Comparison of ENCODE assay signal across 13 cellular contexts in genomic region chrX:39766085-39766726, GRCh38.
DNase-seq lines count a peak whose midpoint lies in the region; ATAC-seq, FAIRE-seq and TF ChIP-seq lines count a peak whose summit lies in the region.
"Had no signal": no experiment of that assay in that cellular context is flagged by ENCODE, and none has a peak within 500 bp of the region (broad histone marks: within the 10 kb centered on the region; RNA-seq: fewer than 3 reads in every experiment).

No MANE protein-coding gene starts in this region.

- no peaks in the 10 kb centered on the region for H3K79me2 ChIP-seq in SK-N-SH (ENCODE audit: insufficient read depth)

- peak overlapping the region; percentile 15 to 49 (median 23) for H3K4me3 Mint-ChIP-seq in T-cell
- peak overlapping the region; percentile 68 for H3K4me3 Mint-ChIP-seq in activated naive CD8-positive, alpha-beta T cell treated with anti-CD3 and anti-CD28 coated beads, Interleukin-2, amount 10 ng/mL, durations not matched to agents 7 days and 5 days
- H3K4me3 Mint-ChIP-seq in nephron, result peak overlapping the region in 1 of 3 experiments; percentile 9

- H3K27ac Mint-ChIP-seq in T-cell, result peak overlapping the region; percentile 95 to 96
- peak overlapping the region; percentile 91 for H3K27ac Mint-ChIP-seq in activated naive CD8-positive, alpha-beta T cell treated with anti-CD3 and anti-CD28 coated beads, Interleukin-2, amount 10 ng/mL, durations not matched to agents 7 days and 5 days
- H3K27ac Mint-ChIP-seq in nephron, result peak overlapping the region in 2 of 3 experiments; percentile 29 to 64

- H3K4me1 ChIP-seq in SK-N-SH (ENCODE audit: control insufficient read depth in 1 of 2, insufficient read depth in 2 of 2, low read depth in 1 of 2, low read length in 1 of 2), result peaks cover 0 to 27% of the 10 kb centered on the region in 2 experiments; a peak in 1 of 4 replicates
- H3K4me1 ChIP-seq: left lung, upper lobe of left lung had no signal

- TF ChIP-seq POLR2A in GM12892 (IDR thresholded peaks at IDR 0.05; ENCODE audit: low read depth, low read length), result no peak

- TF ChIP-seq RAD21 in SK-N-SH (IDR thresholded peaks at IDR 0.05; ENCODE audit: low read length), result no peak

- H3K27me3 Mint-ChIP-seq in T-cell (peaks cover 0 to 23% of the 10 kb centered on the region in 2 donors), nephron (ENCODE audit: low read depth) (peaks cover 7% of the 10 kb centered on the region)
- H3K27me3 Mint-ChIP-seq in activated naive CD8-positive, alpha-beta T cell treated with anti-CD3 and anti-CD28 coated beads, Interleukin-2, amount 10 ng/mL, durations not matched to agents 7 days and 5 days, result no peaks in the 10 kb centered on the region

- no peaks in the 10 kb centered on the region for H3K36me3 Mint-ChIP-seq in T-cell
- H3K36me3 Mint-ChIP-seq in activated naive CD8-positive, alpha-beta T cell treated with anti-CD3 and anti-CD28 coated beads, Interleukin-2, amount 10 ng/mL, durations not matched to agents 7 days and 5 days, result peaks cover 2% of the 10 kb centered on the region
- H3K36me3 Mint-ChIP-seq in nephron (ENCODE audit: low read depth), result peaks cover 3% of the 10 kb centered on the region

- no peaks in the 10 kb centered on the region for H4K20me1 ChIP-seq in SK-N-SH (ENCODE audit: insufficient read depth)

- no peak overlapping the region for H2AFZ ChIP-seq in SK-N-SH (ENCODE audit: low read depth)

- no peak for TF ChIP-seq EP300 in SK-N-SH (IDR thresholded peaks at IDR 0.05; ENCODE audit: borderline replicate concordance in 1 of 2, low read depth in 1 of 2, low read length in 1 of 2)

- no peak for TF ChIP-seq CTCF in nephron (IDR thresholded peaks at IDR 0.05; ENCODE audit: unreplicated experiment in 3 of 3)
- TF ChIP-seq CTCF in SK-N-SH (IDR thresholded peaks at IDR 0.05), result no peak

- 65% methylated on average over 10 of the region's 10 CpGs for WGBS in SK-N-SH (ENCODE audit: low lambda C conversion rate)

- H3K27ac ChIP-seq in SK-N-SH (ENCODE audit: low read depth in 2 of 2, low read length in 1 of 2), result peak overlapping the region in 1 of 2 experiments; percentile 24; a peak in 2 of 4 replicates
- H3K27ac ChIP-seq: left lung, upper lobe of left lung had no signal

- H3K9ac ChIP-seq in SK-N-SH, result no peak overlapping the region

- H3K9me2 ChIP-seq in SK-N-SH, result no peaks in the 10 kb centered on the region

- ATAC-seq in T-cell (replicated peaks in 1 of 4), result peak; percentile 96 to 99 (median 98)
- peak; percentile 92 for ATAC-seq in activated naive CD8-positive, alpha-beta T cell treated with anti-CD3 and anti-CD28 coated beads, Interleukin-2, amount 10 ng/mL, durations not matched to agents 7 days and 5 days (ENCODE audit: low read depth)
- ATAC-seq: left lung had no signal

- H3F3A ChIP-seq in SK-N-SH (replicated peaks; ENCODE audit: insufficient read depth), result no peaks in the 10 kb centered on the region

- CTCF ChIA-PET in T-cell (lab: Charles Lee), result no interaction called here
- CTCF ChIA-PET in SK-N-SH (lab: Yijun Ruan, JAX), result no interaction called here

- no peak overlapping the region for H3K4me3 ChIP-seq in SK-N-SH (ENCODE audit: low read depth in 2 of 2, low read length in 1 of 2)
- H3K4me3 ChIP-seq: left lung, skin epidermis, upper lobe of left lung had no signal

- peaks cover 0 to 3% (median 0%) of the 10 kb centered on the region in 3 donors for H3K9me3 Mint-ChIP-seq in T-cell
- H3K9me3 Mint-ChIP-seq in activated naive CD8-positive, alpha-beta T cell treated with anti-CD3 and anti-CD28 coated beads, Interleukin-2, amount 10 ng/mL, durations not matched to agents 7 days and 5 days, result no peaks in the 10 kb centered on the region
- H3K9me3 Mint-ChIP-seq in nephron, result no peaks in the 10 kb centered on the region

- H3K4me1 Mint-ChIP-seq in T-cell, result peaks cover 25 to 37% (median 31%) of the 10 kb centered on the region in 3 donors
- H3K4me1 Mint-ChIP-seq in activated naive CD8-positive, alpha-beta T cell treated with anti-CD3 and anti-CD28 coated beads, Interleukin-2, amount 10 ng/mL, durations not matched to agents 7 days and 5 days, result peaks cover 14% of the 10 kb centered on the region
- H3K4me1 Mint-ChIP-seq in nephron, result peaks cover 50% of the 10 kb centered on the region

- POLR2A ChIA-PET in T-cell (lab: Charles Lee) (no interaction called here), SK-N-SH (lab: Yijun Ruan, JAX) (no interaction called here)
- POLR2A ChIA-PET in activated naive CD8-positive, alpha-beta T cell treated with anti-CD3 and anti-CD28 coated beads, Interleukin-2, amount 10 ng/mL, durations not matched to agents 7 days and 5 days (lab: Charles Lee), result interaction anchor here (0.6 to 1.9 kb wide), 3 partner anchors 10 to 340 kb away, joined by 3 to 4 read pairs (median 3); no protein-coding TSS in a partner anchor

- DNase-seq in GM12892 (ENCODE audit: insufficient read length), result no peak
- DNase-seq in T-cell, result peak in 23 of 34 experiments; percentile 4 to 51 (median 20)
- peak; percentile 36 for DNase-seq in activated naive CD8-positive, alpha-beta T cell treated with anti-CD3 and anti-CD28 coated beads, Interleukin-2, amount 10 ng/mL, durations not matched to agents 7 days and 5 days
- DNase-seq in SK-N-SH, result no peak
- DNase-seq in iPS-NIHi7 (ENCODE audit: extremely low spot score), result no peak
- no peak for DNase-seq in DMS153 treated with DMSO at 0.1 percent for 48 hours (lab: John Stamatoyannopoulos, UW; ENCODE audit: unreplicated experiment)
- DNase-seq in NCI-H510A treated with DMSO at 0.1 percent for 48 hours (lab: John Stamatoyannopoulos, UW), result no peak
- DNase-seq: Calu3, left lung, upper lobe of left lung had no signal

- no peaks in the 10 kb centered on the region for H3K36me3 ChIP-seq in SK-N-SH (replicated peaks in 1 of 2; ENCODE audit: control insufficient read depth in 1 of 2, insufficient read depth in 2 of 2, low read length in 1 of 2)
- H3K36me3 ChIP-seq: left lung, upper lobe of left lung had no signal

- H3K4me2 ChIP-seq in SK-N-SH, result no peak overlapping the region

- peaks cover 4% of the 10 kb centered on the region; the same call in 1 of the 2 replicates for H3K27me3 ChIP-seq in SK-N-SH (ENCODE audit: insufficient read depth)
- H3K27me3 ChIP-seq: left lung, upper lobe of left lung had no signal

- H3K9me3 ChIP-seq in SK-N-SH, result no peaks in the 10 kb centered on the region
- H3K9me3 ChIP-seq: left lung, upper lobe of left lung had no signal

- peak; percentile 86 for FAIRE-seq in GM12892 (lab: Jason Lieb, UNC)
- FAIRE-seq: endometrium had no signal

TF ChIP-seq in SK-N-SH, 30 proteins besides CTCF, POLR2A, EP300 and RAD21:
- TF ChIP-seq REST (IDR thresholded peaks at IDR 0.05; ENCODE audit: low read depth, low read length) (no peak), IRF3 (IDR thresholded peaks at IDR 0.05; ENCODE audit: low read depth, low read length) (no peak), GATA2 (CRISPR knock-in tag; IDR thresholded peaks at IDR 0.05) (no peak), TCF12 (IDR thresholded peaks at IDR 0.05) (no peak)

Comparison
In these comparisons a context has a peak if more than half of its experiments do, and no peak if none do; other contexts are left out.
1. DNase-seq: peak in T-cell (23 of 34) and activated naive CD8-positive, alpha-beta T cell treated with anti-CD3 and anti-CD28 coated beads, Interleukin-2, amount 10 ng/mL, durations not matched to agents 7 days and 5 days (single experiment); none in GM12892 (single experiment), SK-N-SH (single experiment), iPS-NIHi7 (single experiment), DMS153 treated with DMSO at 0.1 percent for 48 hours (single experiment) and NCI-H510A treated with DMSO at 0.1 percent for 48 hours (single experiment).
2. Peak in every context shown above with its lines, with median percentiles within 50 percentile points of each other: H3K27ac Mint-ChIP-seq.